Comparison of ENCODE assay signal across 16 cellular contexts in genomic region chr5:142057697-142058056, GRCh38. TPM values are rescaled to one million over a fixed set of nuclear protein-coding genes. Genes with fewer than 3 reads are reported as not detected.
DNase-seq lines count a peak whose midpoint lies in the region; ATAC-seq and TF ChIP-seq lines count a peak whose summit lies in the region.
"Had no signal": no experiment of that assay in that cellular context is flagged by ENCODE, and none has a peak within 500 bp of the region (broad histone marks: within the 10 kb centered on the region; RNA-seq: fewer than 3 reads in every experiment).

No MANE protein-coding gene starts in this region.

- no peaks in the 10 kb centered on the region for H3K36me3 ChIP-seq in tibial artery
- H3K36me3 ChIP-seq: HAP-1 had no signal

- H3K4me1 Mint-ChIP-seq in brain = peaks cover 85% of the 10 kb centered on the region
- H3K4me1 Mint-ChIP-seq: IgD-negative memory B cell had no signal

- no peaks in the 10 kb centered on the region for H3K27me3 Mint-ChIP-seq in brain

- H3K4me3 ChIP-seq in tibial artery = no peak overlapping the region
- H3K4me3 ChIP-seq: HAP-1 had no signal

- H3K36me3 Mint-ChIP-seq in brain = no peaks in the 10 kb centered on the region

- peaks cover 0 to 40% (median 5%) of the 10 kb centered on the region in 4 donors for H3K4me1 ChIP-seq in tibial artery
- H3K4me1 ChIP-seq: Caco-2, HAP-1 had no signal

- H3K27ac ChIP-seq in 22Rv1 (peak overlapping the region; percentile 36), tibial artery (no peak overlapping the region)

- intact Hi-C loops in tibial artery (cut with DNase I; ENCODE audit: low total_unique reads) = no loop called here

- no peaks in the 10 kb centered on the region for H3K9me3 ChIP-seq in tibial artery
- H3K9me3 ChIP-seq: Caco-2, HAP-1 had no signal

- ATAC-seq in GM21526 (IDR thresholded peaks at IDR 0.05; ENCODE audit: low FRiP score, unreplicated experiment) (no peak), HG03442 (IDR thresholded peaks at IDR 0.05; ENCODE audit: unreplicated experiment) (no peak)
- ATAC-seq: Panc1 had no signal

- TF ChIP-seq CTCF in 22Rv1 (IDR thresholded peaks at IDR 0.05) = no peak
- no peak for TF ChIP-seq CTCF in brain (conservative IDR thresholded peaks at IDR 0.05)
- TF ChIP-seq CTCF in tibial artery (IDR thresholded peaks at IDR 0.05) = no peak

- peak overlapping the region in 4 of 5 experiments; percentile 71 to 93 (median 90) for H3K27ac Mint-ChIP-seq in brain
- H3K27ac Mint-ChIP-seq: IgD-negative memory B cell had no signal

- H3K9me3 Mint-ChIP-seq in brain = no peaks in the 10 kb centered on the region
- H3K9me3 Mint-ChIP-seq: IgD-negative memory B cell had no signal

- DNase-seq in LoVo (ENCODE audit: low spot score) = peak; percentile 27
- peak; percentile 13 for DNase-seq in kidney tubule cell (ENCODE audit: low spot score)
- DNase-seq in tibial artery = no peak
- no peak for DNase-seq in mucosa of gallbladder (ENCODE audit: low spot score)
- DNase-seq: AML-193, Caco-2, NCI-H1436 treated with DMSO at 0.1 percent for 48 hours, NCI-H2081 treated with DMSO at 0.1 percent for 48 hours, SHP77 had no signal

- no peaks in the 10 kb centered on the region for H3K27me3 ChIP-seq in tibial artery

- no peak overlapping the region for H3K4me3 Mint-ChIP-seq in brain
- H3K4me3 Mint-ChIP-seq: IgD-negative memory B cell had no signal

RNA-seq across cellular contexts. Expression of gene GNPDA1, which starts 44.9 kb away (rescaled TPM):
- polyA plus RNA-seq in brain (ENCODE audit: insufficient read depth, low read depth, low replicate concordance) = 66.1 TPM
- total RNA-seq in mucosa of gallbladder = 28.7 TPM

RNA-seq across cellular contexts. Expression of gene NDFIP1, which starts 50.9 kb away (rescaled TPM):
- polyA plus RNA-seq in brain (ENCODE audit: insufficient read depth, low read depth, low replicate concordance) = 108 TPM
- 80.0 TPM for total RNA-seq in mucosa of gallbladder

Comparison
In these comparisons a context has a peak if more than half of its experiments do, and no peak if none do; other contexts are left out.
1. DNase-seq: peak in LoVo (single experiment) and kidney tubule cell (single experiment); none in tibial artery (0 of 2) and mucosa of gallbladder (single experiment).